8 cellular contexts compared by ENCODE assay signal in genomic region chr7:95470452-95470851, GRCh38. TPM values are rescaled to one million over a fixed set of nuclear protein-coding genes. Genes with fewer than 3 reads are reported as not detected.
DNase-seq lines count a peak whose midpoint lies in the region; ATAC-seq and TF ChIP-seq lines count a peak whose summit lies in the region.

No MANE protein-coding gene starts in this region.

- no peaks in the 10 kb centered on the region for H3K27me3 Mint-ChIP-seq in activated CD8-positive, alpha-beta T cell treated with anti-CD3 and anti-CD28 coated beads, Interleukin-2, amount 10 ng/mL, durations not matched to agents 7 days and 5 days (ENCODE audit: low read depth)
- no peaks in the 10 kb centered on the region for H3K27me3 Mint-ChIP-seq in CD8-positive, alpha-beta T cell (ENCODE audit: low read depth)
- H3K27me3 Mint-ChIP-seq in effector memory CD8-positive, alpha-beta T cell = peaks cover 0 to 8% of the 10 kb centered on the region in 2 donors

- intact Hi-C loops in mucosa of descending colon (cut with DNase I, micrococcal nuclease) = no loop called here
- intact Hi-C loops in CD8-positive, alpha-beta T cell (cut with DNase I, micrococcal nuclease) = no loop called here

- CTCF ChIA-PET in activated CD8-positive, alpha-beta T cell treated with anti-CD3 and anti-CD28 coated beads, Interleukin-2, amount 10 ng/mL, durations not matched to agents 7 days and 5 days (lab: Charles Lee) = no interaction called here
- CTCF ChIA-PET in CD8-positive, alpha-beta T cell (lab: Charles Lee) = interaction anchor here (0.6 to 1.3 kb wide), 2 partner anchors 923 to 1021 kb away, joined by 3 read pairs; no protein-coding TSS in a partner anchor

- no peak for TF ChIP-seq EP300 in tibial nerve (IDR thresholded peaks at IDR 0.05)

- no peaks in the 10 kb centered on the region for H3K27me3 ChIP-seq in tibial nerve
- no peaks in the 10 kb centered on the region for H3K27me3 ChIP-seq in CD8-positive, alpha-beta T cell (ENCODE audit: insufficient read depth, low read length)

- no peak for TF ChIP-seq POLR2A in NB4 (IDR thresholded peaks at IDR 0.05; ENCODE audit: extremely low read depth, insufficient read length)
- no peak for TF ChIP-seq POLR2A in tibial nerve (IDR thresholded peaks at IDR 0.05)

- H3K4me1 Mint-ChIP-seq in activated CD8-positive, alpha-beta T cell treated with anti-CD3 and anti-CD28 coated beads, Interleukin-2, amount 10 ng/mL, durations not matched to agents 7 days and 5 days (ENCODE audit: low read depth) = peaks cover 11% of the 10 kb centered on the region
- H3K4me1 Mint-ChIP-seq in CD8-positive, alpha-beta T cell (ENCODE audit: low read depth) = peaks cover 14% of the 10 kb centered on the region
- H3K4me1 Mint-ChIP-seq in effector memory CD8-positive, alpha-beta T cell (ENCODE audit: low read depth in 2 of 2) = peaks cover 0 to 1% of the 10 kb centered on the region in 2 donors

- no peak overlapping the region for H3K4me3 Mint-ChIP-seq in activated CD8-positive, alpha-beta T cell treated with anti-CD3 and anti-CD28 coated beads, Interleukin-2, amount 10 ng/mL, durations not matched to agents 7 days and 5 days
- H3K4me3 Mint-ChIP-seq in CD8-positive, alpha-beta T cell = no peak overlapping the region
- no peak overlapping the region for H3K4me3 Mint-ChIP-seq in effector memory CD8-positive, alpha-beta T cell

- peaks cover 4% of the 10 kb centered on the region for H3K4me1 ChIP-seq in mucosa of descending colon (ENCODE audit: low read depth)
- peaks cover 0 to 12% (median 2%) of the 10 kb centered on the region in 4 donors for H3K4me1 ChIP-seq in tibial nerve
- peaks cover 11% of the 10 kb centered on the region for H3K4me1 ChIP-seq in CD8-positive, alpha-beta T cell (ENCODE audit: insufficient read depth, low read length)

- H3K9me3 ChIP-seq in mucosa of descending colon = no peaks in the 10 kb centered on the region
- no peaks in the 10 kb centered on the region for H3K9me3 ChIP-seq in tibial nerve
- no peaks in the 10 kb centered on the region for H3K9me3 ChIP-seq in CD8-positive, alpha-beta T cell (ENCODE audit: low read length)

- no peak overlapping the region for H3K27ac Mint-ChIP-seq in activated CD8-positive, alpha-beta T cell treated with anti-CD3 and anti-CD28 coated beads, Interleukin-2, amount 10 ng/mL, durations not matched to agents 7 days and 5 days
- H3K27ac Mint-ChIP-seq in CD8-positive, alpha-beta T cell = no peak overlapping the region
- H3K27ac Mint-ChIP-seq in effector memory CD8-positive, alpha-beta T cell = no peak overlapping the region

- peak; percentile 98 for ATAC-seq in GM18907 (IDR thresholded peaks at IDR 0.05; ENCODE audit: unreplicated experiment)
- peak; percentile 96 for ATAC-seq in HG02763 (IDR thresholded peaks at IDR 0.05; ENCODE audit: unreplicated experiment)
- ATAC-seq in activated CD8-positive, alpha-beta T cell treated with anti-CD3 and anti-CD28 coated beads, Interleukin-2, amount 10 ng/mL, durations not matched to agents 7 days and 5 days = peak; percentile 55
- peak; percentile 58 for ATAC-seq in mucosa of descending colon
- ATAC-seq in CD8-positive, alpha-beta T cell = no peak
- ATAC-seq in effector memory CD8-positive, alpha-beta T cell (replicated peaks) = no peak

- H3K4me3 ChIP-seq in NB4 (ENCODE audit: low read depth, low read length) (no peak overlapping the region), mucosa of descending colon (no peak overlapping the region), tibial nerve (no peak overlapping the region)
- no peak overlapping the region for H3K4me3 ChIP-seq in CD8-positive, alpha-beta T cell (ENCODE audit: low read depth, low read length)

- H3K9me3 Mint-ChIP-seq in activated CD8-positive, alpha-beta T cell treated with anti-CD3 and anti-CD28 coated beads, Interleukin-2, amount 10 ng/mL, durations not matched to agents 7 days and 5 days (ENCODE audit: insufficient read depth) = no peaks in the 10 kb centered on the region
- no peaks in the 10 kb centered on the region for H3K9me3 Mint-ChIP-seq in CD8-positive, alpha-beta T cell
- H3K9me3 Mint-ChIP-seq in effector memory CD8-positive, alpha-beta T cell = no peaks in the 10 kb centered on the region

- H3K36me3 ChIP-seq in mucosa of descending colon (ENCODE audit: low read depth) = no peaks in the 10 kb centered on the region
- no peaks in the 10 kb centered on the region for H3K36me3 ChIP-seq in tibial nerve
- no peaks in the 10 kb centered on the region for H3K36me3 ChIP-seq in CD8-positive, alpha-beta T cell (ENCODE audit: insufficient read depth, low read length)

- WGBS in tibial nerve, 2 donors = 26 to 49% methylated on average over 3 of the region's 3 CpGs

- no peak for TF ChIP-seq CTCF in NB4 (IDR thresholded peaks at IDR 0.05; ENCODE audit: low read depth, low read length)
- no peak for TF ChIP-seq CTCF in mucosa of descending colon (IDR thresholded peaks at IDR 0.05)
- no peak for TF ChIP-seq CTCF in tibial nerve (IDR thresholded peaks at IDR 0.05)
- TF ChIP-seq CTCF in CD8-positive, alpha-beta T cell (IDR thresholded peaks at IDR 0.05) = no peak

- H3K27ac ChIP-seq in tibial nerve = no peak overlapping the region
- H3K27ac ChIP-seq in CD8-positive, alpha-beta T cell (ENCODE audit: low read depth, low read length) = no peak overlapping the region

- DNase-seq in NB4 (ENCODE audit: low read depth) (peak; percentile 81), mucosa of descending colon (peak in 2 of 3 donors; percentile 25 to 27), tibial nerve (ENCODE audit: low spot score in 2 of 2) (no peak)
- peak; percentile 25 for DNase-seq in activated CD8-positive, alpha-beta T cell treated with anti-CD3 and anti-CD28 coated beads, Interleukin-2, amount 10 ng/mL, durations not matched to agents 7 days and 5 days
- DNase-seq in CD8-positive, alpha-beta T cell = no peak
- DNase-seq in effector memory CD8-positive, alpha-beta T cell = no peak

- POLR2A ChIA-PET in activated CD8-positive, alpha-beta T cell treated with anti-CD3 and anti-CD28 coated beads, Interleukin-2, amount 10 ng/mL, durations not matched to agents 7 days and 5 days (lab: Charles Lee) = no interaction called here
- POLR2A ChIA-PET in CD8-positive, alpha-beta T cell (lab: Charles Lee) = no interaction called here

- H3K36me3 Mint-ChIP-seq in activated CD8-positive, alpha-beta T cell treated with anti-CD3 and anti-CD28 coated beads, Interleukin-2, amount 10 ng/mL, durations not matched to agents 7 days and 5 days (ENCODE audit: low read depth) = no peaks in the 10 kb centered on the region
- no peaks in the 10 kb centered on the region for H3K36me3 Mint-ChIP-seq in CD8-positive, alpha-beta T cell
- no peaks in the 10 kb centered on the region for H3K36me3 Mint-ChIP-seq in effector memory CD8-positive, alpha-beta T cell (ENCODE audit: insufficient read depth)

RNA-seq across cellular contexts. Expression of gene ASB4, which starts 15.3 kb away (rescaled TPM):
- total RNA-seq in activated CD8-positive, alpha-beta T cell treated with anti-CD3 and anti-CD28 coated beads, Interleukin-2, amount 10 ng/mL, durations not matched to agents 7 days and 5 days = not detected
- total RNA-seq in mucosa of descending colon (under 1 TPM in 2 of 3 donors, not detected in 1; 0.13 to 0.84 TPM), tibial nerve (not detected)
- not detected for total RNA-seq in CD8-positive, alpha-beta T cell

RNA-seq across cellular contexts. Expression of gene PON2, which starts 35.6 kb away (rescaled TPM):
- total RNA-seq in activated CD8-positive, alpha-beta T cell treated with anti-CD3 and anti-CD28 coated beads, Interleukin-2, amount 10 ng/mL, durations not matched to agents 7 days and 5 days = 1 to 10 TPM; 2.9 to 4.7 TPM
- total RNA-seq in mucosa of descending colon (100 to 1,000 TPM in 2 of 3 donors, 10 to 100 TPM in 1; 95.9 to 140 (median 129) TPM), tibial nerve (100 to 1,000 TPM in 3 of 4 donors, 10 to 100 TPM in 1; 93.5 to 183 (median 155) TPM)
- 1 to 10 TPM; 8.0 to 9.3 TPM for total RNA-seq in CD8-positive, alpha-beta T cell

Comparison
In these comparisons a context has a peak if more than half of its experiments do, and no peak if none do; other contexts are left out.
1. ATAC-seq: peak in GM18907 (single experiment), HG02763 (single experiment), activated CD8-positive, alpha-beta T cell treated with anti-CD3 and anti-CD28 coated beads, Interleukin-2, amount 10 ng/mL, durations not matched to agents 7 days and 5 days (single experiment) and mucosa of descending colon (single experiment); none in CD8-positive, alpha-beta T cell (single experiment) and effector memory CD8-positive, alpha-beta T cell (single experiment).
2. DNase-seq: peak in NB4 (single experiment), activated CD8-positive, alpha-beta T cell treated with anti-CD3 and anti-CD28 coated beads, Interleukin-2, amount 10 ng/mL, durations not matched to agents 7 days and 5 days (single experiment) and mucosa of descending colon (2 of 3); none in tibial nerve (0 of 2), CD8-positive, alpha-beta T cell (0 of 7) and effector memory CD8-positive, alpha-beta T cell (0 of 3).
3. RNA of gene PON2, which starts 35.6 kb away (total RNA-seq): 93.5 to 183 TPM in tibial nerve and 95.9 to 140 TPM in mucosa of descending colon; 8.0 to 9.3 TPM in CD8-positive, alpha-beta T cell and 2.9 to 4.7 TPM in activated CD8-positive, alpha-beta T cell treated with anti-CD3 and anti-CD28 coated beads, Interleukin-2, amount 10 ng/mL, durations not matched to agents 7 days and 5 days; every median in the first group is over 4 times any median in the second.